32 cellular contexts compared by ENCODE assay signal in genomic region chr18:24161304-24161703, GRCh38.
"Had no signal": no experiment of that assay in that cellular context is flagged by ENCODE, and none has a peak within 500 bp of the region (broad histone marks: within the 10 kb centered on the region; RNA-seq: fewer than 3 reads in every experiment).

No MANE protein-coding gene starts in this region.

- DNase-seq: activated B cell treated with CpG ODN at 0.5 μM for 24 hours; activated CD4-positive, alpha-beta memory T cell treated with anti-CD3 and anti-CD28 coated beads for 36 hours; activated CD4-positive, alpha-beta T cell treated with anti-CD3 and anti-CD28 coated beads for 48 hours; activated CD4-positive, alpha-beta T cell treated with anti-CD3 and anti-CD28 coated beads, Interleukin-2, amount 50 U/mL, for 1 hour; activated CD8-positive, alpha-beta memory T cell treated with anti-CD3 and anti-CD28 coated beads, Interleukin-2, amount 10 ng/mL, durations not matched to agents 7 days and 5 days; activated CD8-positive, alpha-beta memory T cell treated with anti-CD3 and anti-CD28 coated beads, Interleukin-2, amount 50 U/mL, for 4 hours; activated CD8-positive, alpha-beta T cell treated with anti-CD3 and anti-CD28 coated beads, Interleukin-2, amount 10 ng/mL, durations not matched to agents 7 days and 5 days; activated effector memory CD4-positive, alpha-beta T cell treated with anti-CD3 and anti-CD28 coated beads, Interleukin-2, amount 50 U/mL, for 16 hours; activated naive CD4-positive, alpha-beta T cell treated with anti-CD3 and anti-CD28 coated beads for 36 hours; activated naive CD8-positive, alpha-beta T cell treated with anti-CD3 and anti-CD28 coated beads for 36 hours; activated naive CD8-positive, alpha-beta T cell treated with anti-CD3 and anti-CD28 coated beads, Interleukin-2, amount 50 U/mL, for 24 hours; activated T-cell treated with anti-CD3 and anti-CD28 coated beads, Interleukin-2, amount 50 U/mL, for 1 hour; activated T-cell treated with anti-CD3 and anti-CD28 coated beads, Interleukin-2, amount 50 U/mL, for 48 hours; adrenal gland; amygdala; aorta; body of pancreas; caudate nucleus; cortex of kidney; dermis blood vessel endothelial cell; effector CD4-positive, alpha-beta T cell; effector memory CD8-positive, alpha-beta T cell; erythroblast; foreskin keratinocyte; gastrocnemius medialis; glutamatergic neuron; heart left ventricle; T1000; WERI-Rb-1 had no signal

- H3K27ac ChIP-seq: adrenal gland, body of pancreas, esophagus muscularis mucosa, foreskin keratinocyte, gastrocnemius medialis, heart left ventricle, WERI-Rb-1 had no signal

- H3K4me1 ChIP-seq: adrenal gland, esophagus muscularis mucosa, foreskin keratinocyte, heart left ventricle had no signal

- FAIRE-seq: colon had no signal

- H3K4me3 ChIP-seq: adrenal gland, body of pancreas, esophagus muscularis mucosa, gastrocnemius medialis, heart left ventricle had no signal

- H3K27me3 ChIP-seq: adrenal gland, body of pancreas, esophagus muscularis mucosa, foreskin keratinocyte, gastrocnemius medialis, heart left ventricle had no signal

- ATAC-seq: activated CD4-positive, CD25-positive, alpha-beta regulatory T cell treated with anti-CD3 and anti-CD28 coated beads, Interleukin-2, amount 50 U/mL, for 24 hours; activated CD8-positive, alpha-beta memory T cell treated with anti-CD3 and anti-CD28 coated beads, Interleukin-2, amount 10 ng/mL, durations not matched to agents 7 days and 5 days; activated CD8-positive, alpha-beta T cell treated with anti-CD3 and anti-CD28 coated beads, Interleukin-2, amount 10 ng/mL, durations not matched to agents 7 days and 5 days; activated naive CD8-positive, alpha-beta T cell treated with anti-CD3 and anti-CD28 coated beads, Interleukin-2, amount 50 U/mL, for 24 hours; body of pancreas; effector memory CD8-positive, alpha-beta T cell; foreskin keratinocyte; gastrocnemius medialis; heart left ventricle had no signal

- H3K9me3 ChIP-seq: adrenal gland, body of pancreas, esophagus muscularis mucosa, gastrocnemius medialis, heart left ventricle had no signal
